26 cellular contexts compared by ENCODE assay signal in genomic region chr17:66312912-66313311, GRCh38. TPM values are rescaled to one million over a fixed set of nuclear protein-coding genes. Genes with fewer than 3 reads are reported as not detected.
DNase-seq lines count a peak whose midpoint lies in the region; ATAC-seq and TF ChIP-seq lines count a peak whose summit lies in the region.
"Had no signal": no experiment of that assay in that cellular context is flagged by ENCODE, and none has a peak within 500 bp of the region (broad histone marks: within the 10 kb centered on the region; RNA-seq: fewer than 3 reads in every experiment).

No MANE protein-coding gene starts in this region.

- TF ChIP-seq CTCF in CD8-positive, alpha-beta T cell (IDR thresholded peaks at IDR 0.05) = no peak
- no peak for TF ChIP-seq CTCF in osteocyte (IDR thresholded peaks at IDR 0.05)

- no peak for DNase-seq in activated T-cell treated with anti-CD3 and anti-CD28 coated beads, Interleukin-2, amount 50 U/mL, for 24 hours
- no peak for DNase-seq in activated T-cell treated with anti-CD3 and anti-CD28 coated beads, Interleukin-2, amount 50 U/mL, for 1 hour
- no peak for DNase-seq in CD8-positive, alpha-beta T cell
- DNase-seq in osteocyte (ENCODE audit: extremely low spot score, unreplicated experiment) (no peak), MG63 (no peak), DMS79 treated with DMSO at 0.1 percent for 48 hours (lab: John Stamatoyannopoulos, UW) (no peak)
- DNase-seq: activated gamma-delta T cell; aorta; C1 segment of cervical spinal cord; colonic mucosa; effector memory CD4-positive, alpha-beta T cell; EL; HCEC 1CT; left ventricle myocardium inferior; mesendoderm; naive B cell; NCI-H1048; NCI-H1930; NCI-H526; nucleus accumbens; SIG-M5; upper lobe of right lung had no signal

- H3K27me3 ChIP-seq in CD8-positive, alpha-beta T cell (ENCODE audit: insufficient read depth, low read length) = no peaks in the 10 kb centered on the region
- no peaks in the 10 kb centered on the region for H3K27me3 ChIP-seq in MG63
- H3K27me3 ChIP-seq: colonic mucosa, upper lobe of right lung had no signal

- H3K36me3 ChIP-seq in CD8-positive, alpha-beta T cell (ENCODE audit: insufficient read depth, low read length) = peaks cover 3% of the 10 kb centered on the region
- peaks cover 36% of the 10 kb centered on the region for H3K36me3 ChIP-seq in MG63
- H3K36me3 ChIP-seq: colonic mucosa, left ventricle myocardium inferior, upper lobe of right lung had no signal

- CTCF ChIA-PET in CD8-positive, alpha-beta T cell (lab: Charles Lee) = interaction anchor here (1.0 to 1.2 kb wide), 3 partner anchors 18 to 236 kb away, joined by 3 read pairs; no protein-coding TSS in a partner anchor

- no peaks in the 10 kb centered on the region for H3K9me3 ChIP-seq in CD8-positive, alpha-beta T cell (ENCODE audit: low read length)
- 0 out of 2 replicates have a peak, but pooled peaks cover 3% of the 10 kb centered on the region for H3K9me3 ChIP-seq in MG63
- H3K9me3 ChIP-seq: colonic mucosa, left ventricle myocardium inferior, upper lobe of right lung had no signal

- H3K27ac Mint-ChIP-seq in activated T-cell treated with anti-CD3 and anti-CD28 coated beads, Interleukin-2, amount 50 U/mL, for 24 hours = peak overlapping the region; percentile 93
- peak overlapping the region; percentile 0 for H3K27ac Mint-ChIP-seq in CD8-positive, alpha-beta T cell
- peak overlapping the region; percentile 83 for H3K27ac Mint-ChIP-seq in activated T-helper 17 cell treated with anti-CD3 and anti-CD28 coated beads, Interleukin-2, amount 50 U/mL, for 72 hours
- H3K27ac Mint-ChIP-seq in osteocyte (ENCODE audit: unreplicated experiment) = peak overlapping the region; percentile 77
- H3K27ac Mint-ChIP-seq in stimulated activated memory B cell treated with anti-CD40 and anti-IgM and Interleukin-4, amounts not matched to agents 10 μg/mL and 1 μg/mL and 100 μg/mL, for 72 hours = no peak overlapping the region
- H3K27ac Mint-ChIP-seq: IgD-negative memory B cell, naive B cell had no signal

- no peak for ATAC-seq in CD8-positive, alpha-beta T cell
- no peak for ATAC-seq in activated T-helper 17 cell treated with anti-CD3 and anti-CD28 coated beads, Interleukin-2, amount 50 U/mL, for 72 hours (replicated peaks)
- ATAC-seq in stimulated activated memory B cell treated with anti-CD40 and anti-IgM and Interleukin-4, amounts not matched to agents 10 μg/mL and 1 μg/mL and 100 μg/mL, for 72 hours = no peak
- ATAC-seq: GM12878, upper lobe of right lung had no signal

- H3K9me3 Mint-ChIP-seq in activated T-cell treated with anti-CD3 and anti-CD28 coated beads, Interleukin-2, amount 50 U/mL, for 24 hours = no peaks in the 10 kb centered on the region
- H3K9me3 Mint-ChIP-seq in CD8-positive, alpha-beta T cell = no peaks in the 10 kb centered on the region
- no peaks in the 10 kb centered on the region for H3K9me3 Mint-ChIP-seq in activated T-helper 17 cell treated with anti-CD3 and anti-CD28 coated beads, Interleukin-2, amount 50 U/mL, for 72 hours
- H3K9me3 Mint-ChIP-seq in osteocyte (ENCODE audit: unreplicated experiment) = no peaks in the 10 kb centered on the region
- no peaks in the 10 kb centered on the region for H3K9me3 Mint-ChIP-seq in stimulated activated memory B cell treated with anti-CD40 and anti-IgM and Interleukin-4, amounts not matched to agents 10 μg/mL and 1 μg/mL and 100 μg/mL, for 72 hours
- H3K9me3 Mint-ChIP-seq: IgD-negative memory B cell, naive B cell had no signal

- H3K4me3 ChIP-seq in CD8-positive, alpha-beta T cell (ENCODE audit: low read depth, low read length) = no peak overlapping the region
- no peak overlapping the region for H3K4me3 ChIP-seq in MG63
- H3K4me3 ChIP-seq: colonic mucosa, GM12878, left ventricle myocardium inferior, upper lobe of right lung had no signal

- H3K27me3 Mint-ChIP-seq in activated T-cell treated with anti-CD3 and anti-CD28 coated beads, Interleukin-2, amount 50 U/mL, for 24 hours = no peaks in the 10 kb centered on the region
- H3K27me3 Mint-ChIP-seq in CD8-positive, alpha-beta T cell (ENCODE audit: low read depth) = no peaks in the 10 kb centered on the region
- H3K27me3 Mint-ChIP-seq in activated T-helper 17 cell treated with anti-CD3 and anti-CD28 coated beads, Interleukin-2, amount 50 U/mL, for 72 hours = no peaks in the 10 kb centered on the region
- H3K27me3 Mint-ChIP-seq in osteocyte (ENCODE audit: unreplicated experiment) = no peaks in the 10 kb centered on the region
- peaks cover 12% of the 10 kb centered on the region for H3K27me3 Mint-ChIP-seq in stimulated activated memory B cell treated with anti-CD40 and anti-IgM and Interleukin-4, amounts not matched to agents 10 μg/mL and 1 μg/mL and 100 μg/mL, for 72 hours

- peak overlapping the region; percentile 49 for H3K4me3 Mint-ChIP-seq in activated T-cell treated with anti-CD3 and anti-CD28 coated beads, Interleukin-2, amount 50 U/mL, for 24 hours
- H3K4me3 Mint-ChIP-seq in CD8-positive, alpha-beta T cell = no peak overlapping the region
- H3K4me3 Mint-ChIP-seq in activated T-helper 17 cell treated with anti-CD3 and anti-CD28 coated beads, Interleukin-2, amount 50 U/mL, for 72 hours = peak overlapping the region; percentile 65
- no peak overlapping the region for H3K4me3 Mint-ChIP-seq in osteocyte (ENCODE audit: unreplicated experiment)
- no peak overlapping the region for H3K4me3 Mint-ChIP-seq in stimulated activated memory B cell treated with anti-CD40 and anti-IgM and Interleukin-4, amounts not matched to agents 10 μg/mL and 1 μg/mL and 100 μg/mL, for 72 hours
- H3K4me3 Mint-ChIP-seq: IgD-negative memory B cell, naive B cell had no signal

- intact Hi-C loops in CD8-positive, alpha-beta T cell (cut with DNase I, micrococcal nuclease) = loop anchor here in 1 of 2 experiments (5.0 kb wide), 1 partner anchor 34 kb away; no protein-coding TSS in a partner anchor

- peaks cover 84% of the 10 kb centered on the region for H3K36me3 Mint-ChIP-seq in activated T-cell treated with anti-CD3 and anti-CD28 coated beads, Interleukin-2, amount 50 U/mL, for 24 hours (ENCODE audit: low read depth)
- peaks cover 48% of the 10 kb centered on the region for H3K36me3 Mint-ChIP-seq in CD8-positive, alpha-beta T cell
- peaks cover 54% of the 10 kb centered on the region for H3K36me3 Mint-ChIP-seq in activated T-helper 17 cell treated with anti-CD3 and anti-CD28 coated beads, Interleukin-2, amount 50 U/mL, for 72 hours (ENCODE audit: low read depth)
- peaks cover 29% of the 10 kb centered on the region for H3K36me3 Mint-ChIP-seq in osteocyte (ENCODE audit: unreplicated experiment)
- H3K36me3 Mint-ChIP-seq in stimulated activated memory B cell treated with anti-CD40 and anti-IgM and Interleukin-4, amounts not matched to agents 10 μg/mL and 1 μg/mL and 100 μg/mL, for 72 hours = no peaks in the 10 kb centered on the region
- H3K36me3 Mint-ChIP-seq: IgD-negative memory B cell, naive B cell had no signal

- POLR2A ChIA-PET in CD8-positive, alpha-beta T cell (lab: Charles Lee) = interaction anchor here (0.7 to 1.2 kb wide), 4 partner anchors 18 to 140 kb away, joined by 3 to 4 read pairs (median 3); no protein-coding TSS in a partner anchor

- peaks cover 96% of the 10 kb centered on the region for H3K4me1 Mint-ChIP-seq in activated T-cell treated with anti-CD3 and anti-CD28 coated beads, Interleukin-2, amount 50 U/mL, for 24 hours (ENCODE audit: low read depth)
- H3K4me1 Mint-ChIP-seq in CD8-positive, alpha-beta T cell (ENCODE audit: low read depth) = peaks cover 85% of the 10 kb centered on the region
- H3K4me1 Mint-ChIP-seq in activated T-helper 17 cell treated with anti-CD3 and anti-CD28 coated beads, Interleukin-2, amount 50 U/mL, for 72 hours = peaks cover 55% of the 10 kb centered on the region
- peaks cover 72% of the 10 kb centered on the region for H3K4me1 Mint-ChIP-seq in osteocyte (ENCODE audit: unreplicated experiment)
- H3K4me1 Mint-ChIP-seq in stimulated activated memory B cell treated with anti-CD40 and anti-IgM and Interleukin-4, amounts not matched to agents 10 μg/mL and 1 μg/mL and 100 μg/mL, for 72 hours = no peaks in the 10 kb centered on the region
- H3K4me1 Mint-ChIP-seq: naive B cell had no signal

- H3K27ac ChIP-seq in CD8-positive, alpha-beta T cell (ENCODE audit: low read depth, low read length) = no peak overlapping the region
- H3K27ac ChIP-seq: colonic mucosa, left ventricle myocardium inferior, upper lobe of right lung had no signal

- peaks cover 61% of the 10 kb centered on the region for H3K4me1 ChIP-seq in CD8-positive, alpha-beta T cell (ENCODE audit: insufficient read depth, low read length)
- H3K4me1 ChIP-seq: colonic mucosa, left ventricle myocardium inferior, upper lobe of right lung had no signal

RNA-seq across cellular contexts. Expression of gene PRKCA, which starts 10.5 kb away (rescaled TPM):
- total RNA-seq in CD8-positive, alpha-beta T cell = 10 to 100 TPM; 62.6 to 70.8 TPM
- total RNA-seq in activated T-helper 17 cell treated with anti-CD3 and anti-CD28 coated beads, Interleukin-2, amount 50 U/mL, for 72 hours = 10 to 100 TPM; 58.2 to 86.0 TPM
- 80.1 and 82.9 TPM in 2 replicates for total RNA-seq in osteocyte
- 16.6 and 17.3 TPM in 2 replicates for total RNA-seq in MG63 (2014; rRNA removed; shearing (Covaris generic); ENCODE audit: low replicate concordance)

Comparison
In these comparisons a context has a peak if more than half of its experiments do, and no peak if none do; other contexts are left out.
1. H3K4me3 Mint-ChIP-seq: peak in activated T-cell treated with anti-CD3 and anti-CD28 coated beads, Interleukin-2, amount 50 U/mL, for 24 hours (single experiment) and activated T-helper 17 cell treated with anti-CD3 and anti-CD28 coated beads, Interleukin-2, amount 50 U/mL, for 72 hours (single experiment); none in CD8-positive, alpha-beta T cell (single experiment), osteocyte (single experiment) and stimulated activated memory B cell treated with anti-CD40 and anti-IgM and Interleukin-4, amounts not matched to agents 10 μg/mL and 1 μg/mL and 100 μg/mL, for 72 hours (single experiment).